ENCODE assay signal across 5 cellular contexts in the genomic region with DNA sequence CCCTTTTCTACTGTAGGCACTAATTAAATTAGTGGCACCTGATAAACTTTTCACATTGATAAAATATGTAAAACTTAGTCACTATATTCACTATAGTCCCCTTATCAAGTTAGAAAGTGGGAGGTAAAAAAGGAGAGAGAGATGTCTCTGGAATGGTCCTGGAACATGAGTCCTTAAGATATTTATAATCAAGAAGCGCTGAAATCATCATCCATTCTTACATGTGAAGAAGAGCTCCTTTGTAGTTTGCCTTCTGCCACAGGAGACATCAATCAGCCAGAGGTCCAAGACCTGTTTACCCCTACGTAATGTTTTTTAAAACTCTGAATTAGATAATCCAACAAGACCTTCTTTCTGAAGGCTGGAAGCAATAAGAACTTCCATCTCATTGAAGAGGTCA.
"Had no signal": no experiment of that assay in that cellular context is flagged by ENCODE, and none has a peak within 500 bp of the region (broad histone marks: within the 10 kb centered on the region; RNA-seq: fewer than 3 reads in every experiment).

No MANE protein-coding gene starts in this region.

- H2AFZ ChIP-seq: GM23338 had no signal

- H3K9me3 Mint-ChIP-seq: GM23338, H9 had no signal

- H3K4me1 Mint-ChIP-seq: GM23338 had no signal

- H3K4me3 Mint-ChIP-seq: GM23338, H9 had no signal

- H3K4me3 ChIP-seq: GM23338, K562 had no signal

- DNase-seq: H9, HCEC 1CT, IMR-90 had no signal

- H3K27ac Mint-ChIP-seq: GM23338, H9 had no signal

- H3K4me2 ChIP-seq: GM23338 had no signal

- ATAC-seq: GM23338, K562 had no signal
